In the genomic region with DNA sequence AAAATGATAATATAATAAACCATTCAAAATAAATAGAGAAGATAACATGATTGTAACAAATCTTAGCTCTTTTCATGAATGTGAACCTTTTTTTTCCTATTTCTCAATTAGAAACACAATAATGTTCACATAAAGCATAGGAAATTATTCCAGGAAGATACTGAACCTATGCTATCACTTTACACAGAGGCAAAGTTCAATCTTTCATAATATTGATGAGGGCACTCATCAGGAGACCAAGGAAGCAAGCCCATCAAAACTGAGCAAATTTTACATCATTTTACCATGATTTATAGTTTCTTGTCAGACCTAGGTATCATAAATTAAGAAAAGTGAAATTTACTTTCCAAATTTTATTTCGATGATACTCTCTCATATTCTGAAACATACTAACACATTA, we compare ENCODE assay signal across 7 cellular contexts.
"Had no signal": no experiment of that assay in that cellular context is flagged by ENCODE, and none has a peak within 500 bp of the region (broad histone marks: within the 10 kb centered on the region; RNA-seq: fewer than 3 reads in every experiment).

No MANE protein-coding gene starts in this region.

- DNase-seq: GDM1, GF-D8 had no signal

- H3K4me3 ChIP-seq: GM12878 had no signal

- FAIRE-seq: GM12878, GM12891, GM12892, GM18507, GM19239 had no signal

- ATAC-seq: GM12878 had no signal
